Comparison of ENCODE assay signal across 9 cellular contexts in genomic region chr1:52727956-52728656, GRCh38. TPM values are rescaled to one million over a fixed set of nuclear protein-coding genes. Genes with fewer than 3 reads are reported as not detected.
A peak's percentile ranks its signal among the peaks of the same experiment; 100 is the strongest.
DNase-seq lines count a peak whose midpoint lies in the region; ATAC-seq and TF ChIP-seq lines count a peak whose summit lies in the region.
"Had no signal": no experiment of that assay in that cellular context is flagged by ENCODE, and none has a peak within 500 bp of the region (broad histone marks: within the 10 kb centered on the region; RNA-seq: fewer than 3 reads in every experiment).

No MANE protein-coding gene starts in this region.

- H3K27ac Mint-ChIP-seq in H9 (no peak overlapping the region), naive B cell (peak overlapping the region in 2 of 6 donors; percentile 30 to 83)

- peaks cover 40% of the 10 kb centered on the region for H3K79me2 ChIP-seq in ACC112 (ENCODE audit: control insufficient read depth, insufficient read depth, low read length, unreplicated experiment)
- peaks cover 3% of the 10 kb centered on the region; the same call in 1 of the 2 replicates for H3K79me2 ChIP-seq in H9 (ENCODE audit: insufficient read depth, low read length)
- peaks cover 35% of the 10 kb centered on the region for H3K79me2 ChIP-seq in mammary epithelial cell (ENCODE audit: insufficient read depth, low read length)

- H2BK120ac ChIP-seq in H9 (ENCODE audit: low read depth, low read length, poor library complexity, severe bottlenecking): no peak overlapping the region

- H3K4me3 ChIP-seq in ACC112 (ENCODE audit: low read depth, low read length) (peak overlapping the region; percentile 48), mammary epithelial cell (replicated peaks in 1 of 3; ENCODE audit: insufficient read depth in 1 of 3, low read depth in 2 of 3, low read length in 3 of 3) (no peak overlapping the region), gastroesophageal sphincter (peak overlapping the region in 1 of 2 donors; percentile 94)

- no peak overlapping the region for H3K4ac ChIP-seq in H9 (ENCODE audit: low read depth, low read length)

- H3K14ac ChIP-seq in H9 (ENCODE audit: insufficient read depth, low read length): no peak overlapping the region

- WGBS in H9 (ENCODE audit: extremely low coverage, insufficient read length, low lambda C conversion rate): no CpG with 5 or more reads among the region's 6 CpGs
- 96% methylated on average over 6 of the region's 6 CpGs for WGBS in mammary epithelial cell (ENCODE audit: low coverage, missing lambda C conversion rate)
- 79 to 83% methylated on average over 5 to 6 of the region's 6 CpGs for WGBS in gastroesophageal sphincter (ENCODE audit: low coverage in 1 of 2), 2 donors

- H2BK20ac ChIP-seq in H9 (ENCODE audit: low read depth, low read length, poor library complexity, severe bottlenecking): no peak overlapping the region

- no peaks in the 10 kb centered on the region for H3K27me3 ChIP-seq in ACC112 (ENCODE audit: insufficient read depth, low read length)
- H3K27me3 ChIP-seq in H9 (ENCODE audit: insufficient read depth, low read length): no peaks in the 10 kb centered on the region
- no peaks in the 10 kb centered on the region for H3K27me3 ChIP-seq in mammary epithelial cell (ENCODE audit: insufficient read depth, low read length)
- H3K27me3 ChIP-seq in gastroesophageal sphincter: no peaks in the 10 kb centered on the region

- no peak overlapping the region for H4K8ac ChIP-seq in H9 (replicated peaks; ENCODE audit: insufficient read length, low read depth, low read length)

- H3K27me3 Mint-ChIP-seq in H9 (ENCODE audit: low read depth): no peaks in the 10 kb centered on the region
- peaks cover 0 to 5% (median 3%) of the 10 kb centered on the region in 3 donors for H3K27me3 Mint-ChIP-seq in naive B cell

- H3K36me3 ChIP-seq in ACC112 (ENCODE audit: insufficient read depth, low read length) (no peaks in the 10 kb centered on the region), mammary epithelial cell (ENCODE audit: insufficient read depth, low read length) (peaks cover 3% of the 10 kb centered on the region), gastroesophageal sphincter (peaks cover 0 to 9% of the 10 kb centered on the region in 2 donors)

- H3K4me1 Mint-ChIP-seq in H9 (peaks cover 9 to 29% of the 10 kb centered on the region in 2 experiments), naive B cell (peaks cover 30 to 46% (median 40%) of the 10 kb centered on the region in 3 donors)

- in situ Hi-C loops in mammary epithelial cell (cut with MboI; ENCODE audit: low sequenced_read_pairs in 2 of 2): no loop called here

- H4K20me1 ChIP-seq in H9 (ENCODE audit: control insufficient read depth, insufficient read depth, insufficient read length) (no peaks in the 10 kb centered on the region), mammary epithelial cell (ENCODE audit: insufficient read depth, low read length) (no peaks in the 10 kb centered on the region)

- H2BK15ac ChIP-seq in H9 (ENCODE audit: low read depth, low read length): no peak overlapping the region

- H3K4me3 Mint-ChIP-seq in H9: peak overlapping the region; percentile 3 to 94; a peak in 4 of 5 replicates
- H3K4me3 Mint-ChIP-seq in naive B cell: peak overlapping the region in 6 of 8 donors; percentile 64 to 95 (median 90)

- H3T11ph ChIP-seq in H9 (ENCODE audit: low read length): no peak overlapping the region

- H2AFZ ChIP-seq in ACC112 (ENCODE audit: low read length, unreplicated experiment) (no peak overlapping the region), H9 (ENCODE audit: low read length) (no peak overlapping the region), mammary epithelial cell (ENCODE audit: low read depth, low read length) (no peak overlapping the region)

- no peak overlapping the region for H3K23ac ChIP-seq in H9 (ENCODE audit: insufficient read length, low read depth, low read length)

- no peak for TF ChIP-seq POLR2A in gastroesophageal sphincter (IDR thresholded peaks at IDR 0.05)

- H3K4me2 ChIP-seq in H9 (ENCODE audit: insufficient read depth, insufficient read length, low read length) (peak overlapping the region; percentile 12), mammary epithelial cell (ENCODE audit: insufficient read depth, low read depth, low read length) (peak overlapping the region; percentile 85)

- H2BK12ac ChIP-seq in H9 (ENCODE audit: insufficient read length, low read depth, low read length): no peak overlapping the region

- dilution Hi-C loops in mammary epithelial cell (cut with HindIII; ENCODE audit: low sequenced_read_pairs): no loop called here

- H3K56ac ChIP-seq in H9 (ENCODE audit: insufficient read length, low read depth, low read length): no peak overlapping the region

- no peak for TF ChIP-seq EP300 in gastroesophageal sphincter (IDR thresholded peaks at IDR 0.05)

- DNase-seq in H9 (no peak), mammary epithelial cell (peak; percentile 24), naive B cell (no peak)
- DNase-seq in activated effector memory CD4-positive, alpha-beta T cell treated with anti-CD3 and anti-CD28 coated beads, Interleukin-2, amount 50 U/mL, for 16 hours: no peak
- DNase-seq: NCI-H1436 treated with DMSO at 0.1 percent for 48 hours had no signal

- H3K79me1 ChIP-seq in H9 (ENCODE audit: insufficient read depth, low read depth, low read length, poor library complexity, severe bottlenecking): peaks cover 10% of the 10 kb centered on the region

- no peak overlapping the region for H4K91ac ChIP-seq in H9 (ENCODE audit: insufficient read length, low read depth, low read length)

- H3K9me3 ChIP-seq in H9 (ENCODE audit: control insufficient read depth, low read depth, low read length) (no peaks in the 10 kb centered on the region), mammary epithelial cell (replicated peaks; ENCODE audit: insufficient read depth, low read length) (no peaks in the 10 kb centered on the region), gastroesophageal sphincter (no peaks in the 10 kb centered on the region)

- intact Hi-C loops in mammary epithelial cell (cut with micrococcal nuclease): loop anchor here (2.0 kb wide), 1 partner anchor 27 kb away; no protein-coding TSS in a partner anchor

- no TSS peak for BruUV-seq in mammary epithelial cell (replicated peaks; lab: Mats Ljungman, UMichigan)

- no peak overlapping the region for H2BK5ac ChIP-seq in H9 (ENCODE audit: insufficient read length, low read length)

- TF ChIP-seq CTCF in H9 (conservative IDR thresholded peaks at IDR 0.05): no peak
- no peak for TF ChIP-seq CTCF in mammary epithelial cell (conservative IDR thresholded peaks at IDR 0.05 in 1 of 2, IDR thresholded peaks at IDR 0.05 in 1 of 2; ENCODE audit: extremely low read depth in 1 of 2, insufficient read depth in 1 of 2, low read depth in 1 of 2, low read length in 2 of 2)
- TF ChIP-seq CTCF in gastroesophageal sphincter (IDR thresholded peaks at IDR 0.05): no peak

- H3K36me3 Mint-ChIP-seq in H9 (ENCODE audit: insufficient read depth in 1 of 3, low read depth in 3 of 3): peaks cover 3 to 8% (median 4%) of the 10 kb centered on the region in 3 experiments; a peak in 5 of 7 replicates
- H3K36me3 Mint-ChIP-seq in naive B cell: no peaks in the 10 kb centered on the region

- peaks cover 9% of the 10 kb centered on the region for H3K23me2 ChIP-seq in H9 (ENCODE audit: insufficient read length, low read depth, low read length, poor library complexity, severe bottlenecking)

- H2AK5ac ChIP-seq in H9 (ENCODE audit: insufficient read length, low read length): no peak overlapping the region

- no peak for ATAC-seq in naive B cell (ENCODE audit: low read depth in 2 of 2)
- ATAC-seq in HG03097 (IDR thresholded peaks at IDR 0.05; ENCODE audit: low FRiP score, unreplicated experiment): no peak
- no peak for ATAC-seq in gastroesophageal sphincter
- ATAC-seq in GM21526 (IDR thresholded peaks at IDR 0.05; ENCODE audit: low FRiP score, unreplicated experiment): no peak

- no peak overlapping the region for H3K18ac ChIP-seq in H9 (ENCODE audit: insufficient read length, low read depth, low read length)

- CTCF ChIA-PET in mammary epithelial cell (lab: Charles Lee; ENCODE audit: low non-redundant PET): no interaction called here

- H3K9me3 Mint-ChIP-seq in H9: no peaks in the 10 kb centered on the region
- H3K9me3 Mint-ChIP-seq in naive B cell: no peaks in the 10 kb centered on the region

- H3K4me1 ChIP-seq in ACC112 (ENCODE audit: control insufficient read depth, insufficient read depth, low read length, unreplicated experiment): peaks cover 3% of the 10 kb centered on the region
- H3K4me1 ChIP-seq in H9 (ENCODE audit: insufficient read depth, low read length): no peaks in the 10 kb centered on the region
- peaks cover 7% of the 10 kb centered on the region for H3K4me1 ChIP-seq in mammary epithelial cell (ENCODE audit: insufficient read depth, low read length)
- peaks cover 0 to 45% (median 5%) of the 10 kb centered on the region in 3 donors for H3K4me1 ChIP-seq in gastroesophageal sphincter

- H3K27ac ChIP-seq in ACC112 (ENCODE audit: low read depth, low read length) (no peak overlapping the region), H9 (ENCODE audit: insufficient read length, low read depth, low read length) (no peak overlapping the region), mammary epithelial cell (ENCODE audit: insufficient read depth, low read depth, low read length) (no peak overlapping the region), gastroesophageal sphincter (no peak overlapping the region)

- H4K5ac ChIP-seq in H9 (ENCODE audit: insufficient read length, low read depth, low read length): no peak overlapping the region

- no peak overlapping the region for H3K9ac ChIP-seq in H9 (ENCODE audit: extremely low read depth, insufficient read length, low read length)
- H3K9ac ChIP-seq in mammary epithelial cell (ENCODE audit: insufficient read depth, low read length): no peak overlapping the region

RNA-seq across cellular contexts. Expression of gene ZYG11B, which starts 1.9 kb away (rescaled TPM):
- total RNA-seq in H9 (2021) (20.6 and 21.2 TPM in 2 replicates), mammary epithelial cell (10 to 100 TPM; 18.8 to 42.0 TPM), gastroesophageal sphincter (10 to 100 TPM; 48.3 to 67.2 (median 59.7) TPM)
- polyA plus RNA-seq in mammary epithelial cell (8.9 TPM), naive B cell (ENCODE audit: low read depth in 6 of 6) (10 to 100 TPM in 5 of 6 donors, 1 to 10 TPM in 1; 6.8 to 14.2 (median 12.9) TPM)
- 22.4 TPM for polyA minus RNA-seq in mammary epithelial cell

RNA-seq across cellular contexts. Expression of gene COA7, which starts 30.0 kb away (rescaled TPM):
- total RNA-seq in H9 (2021): 69.1 and 70.3 TPM in 2 replicates
- total RNA-seq in mammary epithelial cell: 10 to 100 TPM; 13.8 to 33.0 TPM
- 21.6 TPM for polyA plus RNA-seq in mammary epithelial cell
- 32.1 TPM for polyA minus RNA-seq in mammary epithelial cell
- polyA plus RNA-seq in naive B cell (ENCODE audit: low read depth in 6 of 6): 1 to 10 TPM; 1.3 to 2.3 (median 1.8) TPM
- 1 to 10 TPM; 7.7 to 9.6 (median 9.0) TPM for total RNA-seq in gastroesophageal sphincter
